1 cellular context compared by ENCODE assay signal in the genomic region with DNA sequence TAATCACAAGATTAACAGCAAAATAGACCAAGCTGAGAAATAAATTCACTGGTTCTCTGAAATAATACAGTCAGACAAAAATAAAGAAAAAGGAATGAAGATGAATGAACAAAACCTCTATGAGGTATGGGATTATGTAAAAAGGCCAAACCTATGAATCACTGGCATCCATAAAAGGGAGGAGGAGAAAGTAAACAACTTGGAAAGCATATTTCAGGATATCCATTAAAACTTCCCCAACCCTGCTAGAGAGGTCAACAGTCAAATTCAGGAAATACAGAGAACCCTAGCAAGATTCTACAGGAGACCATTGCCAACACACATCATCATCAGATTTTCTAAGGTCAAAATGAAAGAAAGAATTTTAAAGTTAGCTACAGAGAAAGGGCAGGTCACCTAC.
TF ChIP-seq lines count a peak whose summit lies in the region.

No MANE protein-coding gene starts in this region.

TF ChIP-seq in GM23338, 12 proteins besides CTCF, POLR2A, EP300 and RAD21:
- TF ChIP-seq ZNF462 (CRISPR knock-in tag; IDR thresholded peaks at IDR 0.05) (no peak), CREB1 (CRISPR knock-in tag; IDR thresholded peaks at IDR 0.05; ENCODE audit: low read depth) (no peak), ETS1 (IDR thresholded peaks at IDR 0.05) (no peak), EZH2 (IDR thresholded peaks at IDR 0.05; ENCODE audit: low read depth, unreplicated experiment) (no peak), REST (IDR thresholded peaks at IDR 0.05; ENCODE audit: unreplicated experiment) (no peak), JUNB (IDR thresholded peaks at IDR 0.05; ENCODE audit: unreplicated experiment) (no peak), ZNF331 (CRISPR knock-in tag; IDR thresholded peaks at IDR 0.05; ENCODE audit: low read depth) (no peak), EZH2phosphoT487 (IDR thresholded peaks at IDR 0.05; ENCODE audit: unreplicated experiment) (no peak), ZNF114 (CRISPR knock-in tag; IDR thresholded peaks at IDR 0.05) (no peak), STAT1 (IDR thresholded peaks at IDR 0.05; ENCODE audit: unreplicated experiment) (no peak), POLR2AphosphoS5 (IDR thresholded peaks at IDR 0.05; ENCODE audit: low read depth) (no peak), NANOG (IDR thresholded peaks at IDR 0.05; ENCODE audit: borderline replicate concordance) (no peak)
